ENCODE assay signal across 1 cellular context in genomic region chr9:28970241-28970654, GRCh38.
TF ChIP-seq lines count a peak whose summit lies in the region.

No MANE protein-coding gene starts in this region.

TF ChIP-seq in WTC11, 78 proteins besides CTCF, POLR2A, EP300 and RAD21 (continued from another document):
- TF ChIP-seq KAT7 (CRISPR knock-in tag; IDR thresholded peaks at IDR 0.05; ENCODE audit: borderline replicate concordance) (no peak), ZNF121 (CRISPR knock-in tag; IDR thresholded peaks at IDR 0.05) (no peak), TEAD1 (CRISPR knock-in tag; IDR thresholded peaks at IDR 0.05) (0 out of 2 replicates have a peak, but pooled peaks have one; percentile 18), MAX (CRISPR knock-in tag; IDR thresholded peaks at IDR 0.05) (no peak), NFE2L1 (CRISPR knock-in tag; IDR thresholded peaks at IDR 0.05) (no peak), ZNF232 (CRISPR knock-in tag; IDR thresholded peaks at IDR 0.05) (0 out of 2 replicates have a peak, but pooled peaks have one; percentile 45), IRF1 (CRISPR knock-in tag; IDR thresholded peaks at IDR 0.05) (no peak), ATF1 (CRISPR knock-in tag; IDR thresholded peaks at IDR 0.05) (no peak), EMX1 (CRISPR knock-in tag; IDR thresholded peaks at IDR 0.05) (0 out of 2 replicates have a peak, but pooled peaks have one; percentile 19), ZNF263 (CRISPR knock-in tag; IDR thresholded peaks at IDR 0.05; ENCODE audit: low read depth) (no peak), ZSCAN18 (CRISPR knock-in tag; IDR thresholded peaks at IDR 0.05) (0 out of 2 replicates have a peak, but pooled peaks have one; percentile 25), ZNF512 (CRISPR knock-in tag; IDR thresholded peaks at IDR 0.05; ENCODE audit: borderline replicate concordance) (no peak), TP53 (CRISPR knock-in tag; IDR thresholded peaks at IDR 0.05) (no peak)
